30 cellular contexts compared by ENCODE assay signal in the genomic region with DNA sequence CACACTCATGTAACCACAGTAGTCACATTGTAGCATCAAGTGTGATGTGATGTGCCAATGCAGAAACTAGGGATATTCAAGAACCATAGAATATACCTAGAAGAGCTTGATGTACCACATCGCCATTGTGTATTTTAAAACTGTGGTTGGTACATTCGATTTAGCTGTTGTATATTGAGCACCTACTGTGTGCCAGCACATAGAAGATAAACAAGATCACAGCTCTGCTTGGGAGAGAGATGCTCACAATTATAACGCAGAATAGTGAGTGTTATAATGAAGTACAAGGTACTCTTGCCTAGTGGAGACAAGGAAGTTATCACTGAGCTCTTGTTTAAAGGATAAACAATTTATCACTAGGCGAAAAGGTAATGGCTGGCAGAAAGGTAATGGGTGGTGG.
"Had no signal": no experiment of that assay in that cellular context is flagged by ENCODE, and none has a peak within 500 bp of the region (broad histone marks: within the 10 kb centered on the region; RNA-seq: fewer than 3 reads in every experiment).

No MANE protein-coding gene starts in this region.

- H3K9me3 ChIP-seq: ovary, psoas muscle, spleen, suprapubic skin, testis, tibial artery, upper lobe of left lung, vagina had no signal

- H2AFZ ChIP-seq: neural progenitor cell, parathyroid adenoma had no signal

- H3K27ac ChIP-seq: neural progenitor cell, ovary, parathyroid adenoma, psoas muscle, skin epidermis, spleen, suprapubic skin, testis, tibial artery, upper lobe of left lung, vagina had no signal

- H3K36me3 ChIP-seq: ovary had no signal

- H3K4me2 ChIP-seq: neural progenitor cell, smooth muscle cell had no signal

- DNase-seq: naive thymus-derived CD4-positive, alpha-beta T cell; natural killer cell; occipital lobe; ovary; posterior cingulate gyrus; psoas muscle; right cardiac atrium; spleen; stimulated activated CD4-positive, alpha-beta T cell treated with anti-CD3 and anti-CD28 coated beads, Interleukin-12 subunit alpha, Interleukin-12 subunit beta, amount 100 ng/mL, for 4 hours; stimulated activated CD4-positive, alpha-beta T cell treated with anti-CD3 and anti-CD28 coated beads, Interleukin-1b, Interleukin-23, amount 100 ng/mL, for 48 hours; stimulated activated CD4-positive, alpha-beta T cell treated with anti-CD3 and anti-CD28 coated beads, Interleukin-4, amount 100 ng/mL, for 1 hour; stimulated activated CD4-positive, alpha-beta T cell treated with anti-CD3 and anti-CD28 coated beads, Interleukin-4, amount 100 ng/mL, for 4 hours; stimulated activated CD8-positive, alpha-beta memory T cell treated with anti-CD3 and anti-CD28 coated beads, Interleukin-4, amount 100 ng/mL, for 48 hours; stimulated activated naive CD4-positive, alpha-beta T cell; stimulated activated naive CD8-positive, alpha-beta T cell treated with anti-CD3 and anti-CD28 coated beads, Interleukin-15, amount 100 ng/mL, for 72 hours; stimulated activated naive CD8-positive, alpha-beta T cell treated with anti-CD3 and anti-CD28 coated beads, Interleukin-15, Interleukin-2, amounts not matched to agents 100 U/mL and 50 U/mL, for 24 hours; substantia nigra; testis; tibial artery; trophoblast cell; upper lobe of left lung had no signal

- H3K9ac ChIP-seq: neural progenitor cell, parathyroid adenoma had no signal

- FAIRE-seq: urothelium cell line had no signal

- H3K4me3 ChIP-seq: neural progenitor cell, ovary, psoas muscle, skin epidermis, smooth muscle cell, spleen, suprapubic skin, testis, tibial artery, upper lobe of left lung, vagina had no signal

- ATAC-seq: naive thymus-derived CD4-positive, alpha-beta T cell; natural killer cell; psoas muscle; right cardiac atrium; sciatic nerve; stimulated activated memory B cell treated with anti-CD40 and anti-IgM and Interleukin-4, amounts not matched to agents 10 μg/mL and 1 μg/mL and 100 μg/mL, for 72 hours; stimulated activated naive CD8-positive, alpha-beta T cell treated with anti-CD3 and anti-CD28 coated beads, Interleukin-15, amount 100 ng/mL, for 72 hours; stimulated activated naive CD8-positive, alpha-beta T cell treated with anti-CD3 and anti-CD28 coated beads, Interleukin-15, Interleukin-2, amounts not matched to agents 100 U/mL and 50 U/mL, for 24 hours had no signal

- H3K27me3 ChIP-seq: neural progenitor cell, ovary, spleen, suprapubic skin, testis, tibial artery, upper lobe of left lung, vagina had no signal
